13 cellular contexts compared by ENCODE assay signal in genomic region chr1:84988588-84988987, GRCh38. TPM values are rescaled to one million over a fixed set of nuclear protein-coding genes. Genes with fewer than 3 reads are reported as not detected.
DNase-seq lines count a peak whose midpoint lies in the region; ATAC-seq and TF ChIP-seq lines count a peak whose summit lies in the region.
"Had no signal": no experiment of that assay in that cellular context is flagged by ENCODE, and none has a peak within 500 bp of the region (broad histone marks: within the 10 kb centered on the region; RNA-seq: fewer than 3 reads in every experiment).

No MANE protein-coding gene starts in this region.

- WGBS in mesenchymal stem cell = 54% methylated on average over 2 of the region's 2 CpGs

- no peaks in the 10 kb centered on the region for H3K9me2 ChIP-seq in PC-3 (replicated peaks; ENCODE audit: low read length)

- no peaks in the 10 kb centered on the region for H3K9me3 Mint-ChIP-seq in activated CD8-positive, alpha-beta T cell treated with anti-CD3 and anti-CD28 coated beads, Interleukin-2, amount 10 ng/mL, durations not matched to agents 7 days and 5 days (ENCODE audit: insufficient read depth)

- H3K27me3 ChIP-seq in PC-3 (ENCODE audit: low read length) (no peaks in the 10 kb centered on the region), mesenchymal stem cell (ENCODE audit: control insufficient read depth in 1 of 2, insufficient read depth in 1 of 2, low read length in 2 of 2) (no peaks in the 10 kb centered on the region)
- H3K27me3 ChIP-seq: esophagus squamous epithelium had no signal

- no peak overlapping the region for H3K18ac ChIP-seq in mesenchymal stem cell (ENCODE audit: low read depth in 1 of 2, low read length in 2 of 2)

- H3K4me1 Mint-ChIP-seq in activated CD8-positive, alpha-beta T cell treated with anti-CD3 and anti-CD28 coated beads, Interleukin-2, amount 10 ng/mL, durations not matched to agents 7 days and 5 days (ENCODE audit: low read depth) = peaks cover 29% of the 10 kb centered on the region

- H3K79me2 ChIP-seq in PC-3 (ENCODE audit: low read length) = no peaks in the 10 kb centered on the region

- intact Hi-C loops in PC-3 (cut with micrococcal nuclease) = no loop called here

- no TSS peak for BruUV-seq in PC-3 (replicated peaks; lab: Mats Ljungman, UMichigan)

- H3K4me3 ChIP-seq in PC-3 (ENCODE audit: low read length) (no peak overlapping the region), mesenchymal stem cell (ENCODE audit: insufficient read depth in 1 of 2, low read depth in 1 of 2, low read length in 2 of 2) (no peak overlapping the region)
- H3K4me3 ChIP-seq: esophagus squamous epithelium, lung had no signal

- no peak overlapping the region for H2BK120ac ChIP-seq in mesenchymal stem cell (ENCODE audit: low read depth, low read length)

- H3K27me3 Mint-ChIP-seq in activated CD8-positive, alpha-beta T cell treated with anti-CD3 and anti-CD28 coated beads, Interleukin-2, amount 10 ng/mL, durations not matched to agents 7 days and 5 days (ENCODE audit: low read depth) = peaks cover 2% of the 10 kb centered on the region

- peaks cover 15% of the 10 kb centered on the region for H3K36me3 Mint-ChIP-seq in activated CD8-positive, alpha-beta T cell treated with anti-CD3 and anti-CD28 coated beads, Interleukin-2, amount 10 ng/mL, durations not matched to agents 7 days and 5 days (ENCODE audit: low read depth)
- H3K36me3 Mint-ChIP-seq: type B pancreatic cell had no signal

- H4K20me1 ChIP-seq in PC-3 (ENCODE audit: low read length) = no peaks in the 10 kb centered on the region

- DNase-seq in activated CD8-positive, alpha-beta T cell treated with anti-CD3 and anti-CD28 coated beads, Interleukin-2, amount 10 ng/mL, durations not matched to agents 7 days and 5 days = no peak
- DNase-seq in NCI-H128 (lab: John Stamatoyannopoulos, UW; ENCODE audit: unreplicated experiment) (no peak), PC-3 (no peak), mesenchymal stem cell (no peak), T1000 (lab: John Stamatoyannopoulos, UW) (no peak)
- DNase-seq: activated effector memory CD4-positive, alpha-beta T cell treated with Interleukin-2 at 50 U/mL for 16 hours; esophagus squamous epithelium; KG1 had no signal

- no peak overlapping the region for H3K9ac ChIP-seq in PC-3 (ENCODE audit: low read length)
- no peak overlapping the region for H3K9ac ChIP-seq in mesenchymal stem cell (ENCODE audit: low read length)

- H3F3A ChIP-seq in PC-3 (ENCODE audit: low read length, unreplicated experiment) = no peaks in the 10 kb centered on the region

- H3K27ac ChIP-seq in PC-3 (ENCODE audit: low read length) = no peak overlapping the region
- H3K27ac ChIP-seq in mesenchymal stem cell (ENCODE audit: low read length, poor library complexity, severe bottlenecking) = no peak overlapping the region
- H3K27ac ChIP-seq: esophagus squamous epithelium had no signal

- no peak overlapping the region for H3K4ac ChIP-seq in mesenchymal stem cell (ENCODE audit: low read depth in 1 of 2, low read length in 2 of 2)

- peak; percentile 65 for ATAC-seq in GM18498 (IDR thresholded peaks at IDR 0.05; ENCODE audit: unreplicated experiment)
- ATAC-seq in GM19463 (IDR thresholded peaks at IDR 0.05; ENCODE audit: unreplicated experiment) = peak; percentile 69
- peak; percentile 63 for ATAC-seq in HG03066 (IDR thresholded peaks at IDR 0.05; ENCODE audit: low read depth, unreplicated experiment)
- ATAC-seq in activated CD8-positive, alpha-beta T cell treated with anti-CD3 and anti-CD28 coated beads, Interleukin-2, amount 10 ng/mL, durations not matched to agents 7 days and 5 days = peak; percentile 76
- no peak for ATAC-seq in PC-3

- no peak overlapping the region for H4K91ac ChIP-seq in mesenchymal stem cell (ENCODE audit: low read length)

- H2AK5ac ChIP-seq in mesenchymal stem cell (ENCODE audit: low read length, severe bottlenecking) = no peak overlapping the region

- no peak overlapping the region for H3K23ac ChIP-seq in mesenchymal stem cell (ENCODE audit: low read length in 2 of 2)

- no peak for TF ChIP-seq CTCF in PC-3 (conservative IDR thresholded peaks at IDR 0.05; ENCODE audit: low read depth, low read length)

- POLR2A ChIA-PET in activated CD8-positive, alpha-beta T cell treated with anti-CD3 and anti-CD28 coated beads, Interleukin-2, amount 10 ng/mL, durations not matched to agents 7 days and 5 days (lab: Charles Lee) = interaction anchor here (0.6 kb wide), 1 partner anchor 557 kb away, joined by 3 read pairs; no protein-coding TSS in a partner anchor
- POLR2A ChIA-PET in PC-3 (lab: Charles Lee; ENCODE audit: unreplicated experiment) = no interaction called here

- H3K4me2 ChIP-seq in PC-3 (ENCODE audit: low read length) (no peak overlapping the region), mesenchymal stem cell (ENCODE audit: low read length, poor library complexity, severe bottlenecking) (no peak overlapping the region)

- no peaks in the 10 kb centered on the region for H3K79me1 ChIP-seq in mesenchymal stem cell (replicated peaks; ENCODE audit: low read length, poor library complexity, severe bottlenecking)

- peak overlapping the region; percentile 3 for H3K4me3 Mint-ChIP-seq in activated CD8-positive, alpha-beta T cell treated with anti-CD3 and anti-CD28 coated beads, Interleukin-2, amount 10 ng/mL, durations not matched to agents 7 days and 5 days
- H3K4me3 Mint-ChIP-seq: type B pancreatic cell had no signal

- no peak overlapping the region for H3K14ac ChIP-seq in mesenchymal stem cell (ENCODE audit: low read length in 2 of 2)

- H4K8ac ChIP-seq in mesenchymal stem cell (ENCODE audit: low read length) = no peak overlapping the region

- H2BK5ac ChIP-seq in mesenchymal stem cell (ENCODE audit: low read depth, low read length, poor library complexity, severe bottlenecking) = no peak overlapping the region

- H2AFZ ChIP-seq in PC-3 (ENCODE audit: low read length) (no peak overlapping the region), mesenchymal stem cell (ENCODE audit: low read depth, low read length) (no peak overlapping the region)

- H3K4me1 ChIP-seq in PC-3 (ENCODE audit: insufficient read depth, low read length) (no peaks in the 10 kb centered on the region), mesenchymal stem cell (ENCODE audit: control insufficient read depth, insufficient read depth, low read depth, low read length) (no peaks in the 10 kb centered on the region)
- H3K4me1 ChIP-seq: esophagus squamous epithelium had no signal

- no peaks in the 10 kb centered on the region for H3K36me3 ChIP-seq in PC-3 (ENCODE audit: low read depth, low read length)
- H3K36me3 ChIP-seq in mesenchymal stem cell (ENCODE audit: control insufficient read depth in 1 of 2, insufficient read depth in 2 of 2, low read depth in 1 of 2, low read length in 2 of 2) = no peaks in the 10 kb centered on the region
- H3K36me3 ChIP-seq: esophagus squamous epithelium had no signal

- H3K9me3 ChIP-seq in PC-3 (ENCODE audit: low read length) = no peaks in the 10 kb centered on the region
- no peaks in the 10 kb centered on the region for H3K9me3 ChIP-seq in mesenchymal stem cell (ENCODE audit: control insufficient read depth, low read length)
- H3K9me3 ChIP-seq: esophagus squamous epithelium had no signal

- peak overlapping the region; percentile 68 for H3K27ac Mint-ChIP-seq in activated CD8-positive, alpha-beta T cell treated with anti-CD3 and anti-CD28 coated beads, Interleukin-2, amount 10 ng/mL, durations not matched to agents 7 days and 5 days
- H3K27ac Mint-ChIP-seq: type B pancreatic cell had no signal

- H2BK12ac ChIP-seq in mesenchymal stem cell (ENCODE audit: low read length in 2 of 2) = no peak overlapping the region

- no peak overlapping the region for H2BK15ac ChIP-seq in mesenchymal stem cell (ENCODE audit: low read depth, poor library complexity, severe bottlenecking)

- CTCF ChIA-PET in activated CD8-positive, alpha-beta T cell treated with anti-CD3 and anti-CD28 coated beads, Interleukin-2, amount 10 ng/mL, durations not matched to agents 7 days and 5 days (lab: Charles Lee) = interaction anchor here (1.9 kb wide), 1 partner anchor 44 kb away, joined by 4 read pairs; no protein-coding TSS in a partner anchor
- CTCF ChIA-PET in PC-3 (lab: Charles Lee) = no interaction called here

RNA-seq across cellular contexts. Expression of gene MCOLN2, which starts 8.3 kb away (rescaled TPM):
- 10 to 100 TPM; 11.4 to 12.9 TPM for total RNA-seq in activated CD8-positive, alpha-beta T cell treated with anti-CD3 and anti-CD28 coated beads, Interleukin-2, amount 10 ng/mL, durations not matched to agents 7 days and 5 days
- total RNA-seq in PC-3 (2014; rRNA removed) = 11.7 and 24.6 TPM in 2 replicates
- 0.40 TPM for polyA plus RNA-seq in mesenchymal stem cell (2013, experiment 1 of 2)
- 0.38 TPM for polyA plus RNA-seq in mesenchymal stem cell (2013, experiment 2 of 2)

RNA-seq across cellular contexts. Expression of gene MCOLN3, which starts 59.7 kb away (rescaled TPM):
- total RNA-seq in activated CD8-positive, alpha-beta T cell treated with anti-CD3 and anti-CD28 coated beads, Interleukin-2, amount 10 ng/mL, durations not matched to agents 7 days and 5 days = 1 to 10 TPM; 1.6 TPM
- total RNA-seq in PC-3 (2014; rRNA removed) = 1.2 and 2.4 TPM in 2 replicates
- 0.30 TPM for polyA plus RNA-seq in mesenchymal stem cell (2013, experiment 1 of 2)
- 0.27 TPM for polyA plus RNA-seq in mesenchymal stem cell (2013, experiment 2 of 2)
